Comparison of ENCODE assay signal across 8 cellular contexts in the genomic region with DNA sequence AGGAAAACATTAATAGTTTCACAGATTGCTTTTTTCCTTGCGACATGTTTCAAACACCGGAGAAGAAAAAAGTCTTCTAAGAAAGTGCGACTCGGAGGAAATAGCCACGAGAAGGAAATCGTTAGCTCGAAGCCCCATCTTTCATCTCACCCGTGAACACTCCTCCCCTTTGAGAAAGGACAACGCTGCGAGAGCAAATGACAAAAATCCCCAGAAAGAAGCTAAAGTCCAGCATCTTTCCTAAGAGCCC.
DNase-seq lines count a peak whose midpoint lies in the region; ATAC-seq and TF ChIP-seq lines count a peak whose summit lies in the region.

No MANE protein-coding gene starts in this region.

- H3K4me3 Mint-ChIP-seq in CD4-positive, alpha-beta memory T cell: peak overlapping the region; percentile 96 to 100 (median 99)

- POLR2A ChIA-PET in CD4-positive, alpha-beta memory T cell (lab: Charles Lee; ENCODE audit: partially characterized antibody): interaction anchor here (0.7 to 20.7 kb wide), 23 partner anchors 8 to 836 kb away, joined by 3 to 648 read pairs (median 8); a partner anchor contains a TSS

- TF ChIP-seq CTCF in brain microvascular endothelial cell (IDR thresholded peaks at IDR 0.05; ENCODE audit: low read depth, low read length, missing control alignments): no peak

- in situ Hi-C loops in brain microvascular endothelial cell (cut with HindIII; ENCODE audit: low pct_ligation_motif_present, low sequenced_read_pairs): no loop called here

- peaks cover 64% of the 10 kb centered on the region for H3K4me1 ChIP-seq in CD4-positive, alpha-beta memory T cell (ENCODE audit: insufficient read depth, low read length)
- H3K4me1 ChIP-seq in HUES6 (ENCODE audit: control insufficient read depth, insufficient read depth, low read length) (peaks cover 20% of the 10 kb centered on the region), aorta (ENCODE audit: control insufficient read depth in 1 of 2, insufficient read depth in 2 of 2, low read length in 2 of 2) (no peaks in the 10 kb centered on the region)

- H3K27ac Mint-ChIP-seq in CD4-positive, alpha-beta memory T cell: peak overlapping the region; percentile 88 to 99 (median 97)

- H3K4me1 Mint-ChIP-seq in CD4-positive, alpha-beta memory T cell: peaks cover 19 to 61% (median 37%) of the 10 kb centered on the region in 4 donors

- H3K27me3 ChIP-seq in CD4-positive, alpha-beta memory T cell (ENCODE audit: insufficient read depth, low read length): no peaks in the 10 kb centered on the region
- H3K27me3 ChIP-seq in HUES6 (ENCODE audit: control insufficient read depth, insufficient read depth, low read length) (peaks cover 11% of the 10 kb centered on the region; the same call in 1 of the 2 replicates), brain microvascular endothelial cell (replicated peaks) (no peaks in the 10 kb centered on the region), aorta (ENCODE audit: control insufficient read depth in 1 of 2, insufficient read depth in 2 of 2, low read length in 1 of 2) (no peaks in the 10 kb centered on the region)

- ATAC-seq in aorta (ENCODE audit: low FRiP score): peak; percentile 0

- H3K9me3 ChIP-seq in CD4-positive, alpha-beta memory T cell (ENCODE audit: control insufficient read depth in 1 of 2, low read length in 2 of 2): no peaks in the 10 kb centered on the region
- H3K9me3 ChIP-seq in HUES6 (ENCODE audit: control insufficient read depth, insufficient read depth, low read depth, low read length) (no peaks in the 10 kb centered on the region), aorta (ENCODE audit: control insufficient read depth, low read length) (no peaks in the 10 kb centered on the region)

- peak overlapping the region; percentile 89 for H3K27ac ChIP-seq in CD4-positive, alpha-beta memory T cell (ENCODE audit: low read depth, low read length)
- H3K27ac ChIP-seq in HUES6 (ENCODE audit: low read depth, low read length): peak overlapping the region; percentile 54; the same call in 1 of the 2 replicates
- peak overlapping the region; percentile 85 for H3K27ac ChIP-seq in brain microvascular endothelial cell
- H3K27ac ChIP-seq in aorta (ENCODE audit: low read depth in 1 of 2, low read length in 2 of 2): peak overlapping the region; percentile 62 to 75

- 0% methylated on average over 10 of the region's 10 CpGs for WGBS in aorta, 2 donors

- peaks cover 0 to 6% of the 10 kb centered on the region in 2 donors for H3K27me3 Mint-ChIP-seq in CD4-positive, alpha-beta memory T cell

- H3K9ac ChIP-seq in HUES6 (ENCODE audit: low read length): peak overlapping the region; percentile 89

- H3K9me3 Mint-ChIP-seq in CD4-positive, alpha-beta memory T cell: peaks cover 0 to 13% (median 0%) of the 10 kb centered on the region in 8 donors

- CTCF ChIA-PET in CD4-positive, alpha-beta memory T cell (lab: Charles Lee; ENCODE audit: partially characterized antibody): interaction anchor here (0.6 to 17.1 kb wide), 8 partner anchors 11 to 989 kb away, joined by 3 to 252 read pairs (median 4); a partner anchor contains a TSS

- DNase-seq in CD4-positive, alpha-beta memory T cell: peak in 3 of 5 donors; percentile 60 to 69 (median 63)
- DNase-seq in brain microvascular endothelial cell (no peak), medulla oblongata (ENCODE audit: extremely low spot score) (peak; percentile 42), aorta (no peak), NCI-H345 (lab: John Stamatoyannopoulos, UW) (no peak), NCI-H146 treated with DMSO at 0.1 percent for 48 hours (lab: John Stamatoyannopoulos, UW; ENCODE audit: unreplicated experiment) (no peak), GM19238 (ENCODE audit: insufficient read length, low spot score) (no peak)

- no peaks in the 10 kb centered on the region for H3K36me3 ChIP-seq in CD4-positive, alpha-beta memory T cell (ENCODE audit: insufficient read depth, low read length)
- H3K36me3 ChIP-seq in HUES6 (ENCODE audit: control insufficient read depth, insufficient read depth, low read length): no peaks in the 10 kb centered on the region
- H3K36me3 ChIP-seq in brain microvascular endothelial cell (replicated peaks): no peaks in the 10 kb centered on the region
- no peaks in the 10 kb centered on the region for H3K36me3 ChIP-seq in aorta (ENCODE audit: control insufficient read depth in 1 of 2, insufficient read depth in 2 of 2, low read length in 1 of 2)

- peak overlapping the region; percentile 85 to 86 for H3K4me3 ChIP-seq in CD4-positive, alpha-beta memory T cell (ENCODE audit: low read length in 2 of 2)
- H3K4me3 ChIP-seq in HUES6 (ENCODE audit: low read depth, low read length): peak overlapping the region; percentile 81
- peak overlapping the region; percentile 90 for H3K4me3 ChIP-seq in brain microvascular endothelial cell (ENCODE audit: low read depth, low read length)
- H3K4me3 ChIP-seq in aorta (ENCODE audit: low read length in 2 of 2): peak overlapping the region; percentile 67 to 90

- intact Hi-C loops in CD4-positive, alpha-beta memory T cell (cut with micrococcal nuclease): loop anchor here (2.0 to 5.0 kb wide), 3 partner anchors 287 to 1372 kb away; a partner anchor contains a TSS
- intact Hi-C loops in aorta (cut with DNase I): loop anchor here (2.0 to 10.0 kb wide), 5 partner anchors 83 to 834 kb away; a partner anchor contains a TSS

- H3K36me3 Mint-ChIP-seq in CD4-positive, alpha-beta memory T cell: peaks cover 1 to 24% of the 10 kb centered on the region in 2 donors

Comparison
In these comparisons a context has a peak if more than half of its experiments do, and no peak if none do; other contexts are left out.
1. DNase-seq: peak in CD4-positive, alpha-beta memory T cell (3 of 5) and medulla oblongata (single experiment); none in brain microvascular endothelial cell (single experiment), aorta (0 of 2), NCI-H345 (single experiment), NCI-H146 treated with DMSO at 0.1 percent for 48 hours (single experiment) and GM19238 (single experiment).
2. Peak in every context shown above with its lines, with median percentiles within 50 percentile points of each other: H3K27ac ChIP-seq and H3K4me3 ChIP-seq.